ENCODE assay signal across 8 cellular contexts in genomic region chrX:13506574-13506973, GRCh38.
DNase-seq lines count a peak whose midpoint lies in the region; ATAC-seq, FAIRE-seq and TF ChIP-seq lines count a peak whose summit lies in the region.

No MANE protein-coding gene starts in this region.

- FAIRE-seq in K562 (lab: Jason Lieb, UNC) = peak; percentile 65

- H3K4me2 ChIP-seq in DOHH2 (ENCODE audit: low read length) (no peak overlapping the region), K562 (ENCODE audit: insufficient read depth, low read length) (no peak overlapping the region)

- H3K9ac ChIP-seq in K562 (ENCODE audit: insufficient read depth in 1 of 2, low read depth in 2 of 2, low read length in 2 of 2) = no peak overlapping the region

- POLR2A ChIA-PET in K562 (lab: Yijun Ruan, JAX) = no interaction called here

- peaks cover 2% of the 10 kb centered on the region for H3K9me1 ChIP-seq in K562 (ENCODE audit: control insufficient read depth, insufficient read depth, low read length)

- no peaks in the 10 kb centered on the region for H3K9me3 ChIP-seq in DOHH2 (ENCODE audit: control insufficient read depth, insufficient read depth, low read length)
- H3K9me3 ChIP-seq in K562 (replicated peaks; ENCODE audit: control insufficient read depth, insufficient read depth, low read depth, low read length) = no peaks in the 10 kb centered on the region

- H4K20me1 ChIP-seq in DOHH2 (ENCODE audit: control insufficient read depth, insufficient read depth, low read depth, low read length) = no peaks in the 10 kb centered on the region
- H4K20me1 ChIP-seq in K562 (replicated peaks; ENCODE audit: control insufficient read depth, insufficient read depth, low read length) = no peaks in the 10 kb centered on the region

- no TSS peak for BruUV-seq in K562 (replicated peaks; lab: Mats Ljungman, UMichigan)

- no peaks in the 10 kb centered on the region for H3F3A ChIP-seq in DOHH2 (ENCODE audit: control insufficient read depth, insufficient read depth)

- no peaks in the 10 kb centered on the region for H3K36me3 ChIP-seq in DOHH2 (ENCODE audit: control insufficient read depth, low read length)
- no peaks in the 10 kb centered on the region for H3K36me3 ChIP-seq in K562 (ENCODE audit: control insufficient read depth, insufficient read depth, low read length)

- CTCF ChIA-PET in K562 (lab: Yijun Ruan, JAX; ENCODE audit: low intra/inter-chr PET ratio) = interaction anchor here (1.5 to 1.8 kb wide), 3 partner anchors 140 to 526 kb away, joined by 5 to 15 read pairs (median 10); partner anchors contain the start of gene GEMIN8

- DNase-seq in LNCaP clone FGC (ENCODE audit: low read depth) (no peak), T-helper 22 cell (ENCODE audit: low read depth) (peak; percentile 19), K562 (ENCODE audit: extremely low read depth in 1 of 4, low spot score in 3 of 4) (peak; percentile 54 to 66 (median 58)), iris pigment epithelial cell (ENCODE audit: low read depth) (peak; percentile 48)
- DNase-seq in stimulated activated CD4-positive, alpha-beta T cell treated with anti-CD3 and anti-CD28 coated beads, Interleukin-4, amount 100 ng/mL, for 24 hours = peak; percentile 48

- in situ Hi-C loops in K562 (cut with MboI) = no loop called here

- intact Hi-C loops in K562 (cut with micrococcal nuclease) = loop anchor here (1.0 to 5.0 kb wide), 4 partner anchors 140 to 526 kb away; no protein-coding TSS in a partner anchor

- H3K79me2 ChIP-seq in DOHH2 (ENCODE audit: control insufficient read depth, low read length) (no peaks in the 10 kb centered on the region), K562 (ENCODE audit: control insufficient read depth, insufficient read depth, low read length) (no peaks in the 10 kb centered on the region)

- TF ChIP-seq EP300 in K562 (IDR thresholded peaks at IDR 0.05; ENCODE audit: low read length) = no peak

- no peak overlapping the region for H3K4me3 ChIP-seq in DOHH2 (ENCODE audit: low read length)
- H3K4me3 ChIP-seq in LNCaP clone FGC (ENCODE audit: low read depth, low read length) = no peak overlapping the region
- no peak overlapping the region for H3K4me3 ChIP-seq in K562

- H3K27me3 ChIP-seq in DOHH2 (ENCODE audit: control insufficient read depth, low read length) = no peaks in the 10 kb centered on the region
- no peaks in the 10 kb centered on the region for H3K27me3 ChIP-seq in K562 (ENCODE audit: control insufficient read depth in 2 of 2, insufficient read depth in 2 of 2, low read length in 2 of 2)

- H3K4me1 ChIP-seq in DOHH2 (ENCODE audit: control insufficient read depth, low read length) = no peaks in the 10 kb centered on the region
- H3K4me1 ChIP-seq in K562 (replicated peaks in 1 of 2; ENCODE audit: control insufficient read depth in 2 of 2, insufficient read depth in 2 of 2, low read length in 2 of 2) = no peaks in the 10 kb centered on the region

- H3K9me2 ChIP-seq in DOHH2 (replicated peaks; ENCODE audit: control insufficient read depth, low read length) = no peaks in the 10 kb centered on the region

- ATAC-seq in K562 = no peak
- ATAC-seq in HG02938 (IDR thresholded peaks at IDR 0.05; ENCODE audit: unreplicated experiment) = no peak
- no peak for ATAC-seq in HG03565 (IDR thresholded peaks at IDR 0.05; ENCODE audit: unreplicated experiment)

- H3K27ac ChIP-seq in DOHH2 (ENCODE audit: low read depth, low read length) = no peak overlapping the region
- no peak overlapping the region for H3K27ac ChIP-seq in K562 (ENCODE audit: extremely low read depth, low read depth, low read length)

- no peak for TF ChIP-seq POLR2A in K562 (conservative IDR thresholded peaks at IDR 0.05)

- TF ChIP-seq CTCF in DOHH2 (IDR thresholded peaks at IDR 0.05; ENCODE audit: low read depth, low read length, poor library complexity, severe bottlenecking) = peak; percentile 55
- TF ChIP-seq CTCF in LNCaP clone FGC (IDR thresholded peaks at IDR 0.05; ENCODE audit: control insufficient read depth, extremely low read depth, insufficient read depth) = peak; percentile 63
- TF ChIP-seq CTCF in K562 (IDR thresholded peaks at IDR 0.05 in 2 of 3, conservative IDR thresholded peaks at IDR 0.05 in 1 of 3; ENCODE audit: insufficient read depth in 2 of 3, low read depth in 1 of 3, low read length in 3 of 3) = peak; percentile 64 to 84 (median 67)

- no peak overlapping the region for H2AFZ ChIP-seq in K562 (ENCODE audit: low read depth, low read length)

- peak; percentile 86 to 88 for TF ChIP-seq RAD21 in K562 (CRISPR knock-in tag; conservative IDR thresholded peaks at IDR 0.05 in 1 of 2, IDR thresholded peaks at IDR 0.05 in 1 of 2)

- WGBS in K562 (ENCODE audit: insufficient coverage, low coverage, missing lambda C conversion rate) = 0% methylated on average over 5 of the region's 5 CpGs

TF ChIP-seq in K562, 482 proteins besides CTCF, POLR2A, EP300 and RAD21:
- TF ChIP-seq, protein P1, sequence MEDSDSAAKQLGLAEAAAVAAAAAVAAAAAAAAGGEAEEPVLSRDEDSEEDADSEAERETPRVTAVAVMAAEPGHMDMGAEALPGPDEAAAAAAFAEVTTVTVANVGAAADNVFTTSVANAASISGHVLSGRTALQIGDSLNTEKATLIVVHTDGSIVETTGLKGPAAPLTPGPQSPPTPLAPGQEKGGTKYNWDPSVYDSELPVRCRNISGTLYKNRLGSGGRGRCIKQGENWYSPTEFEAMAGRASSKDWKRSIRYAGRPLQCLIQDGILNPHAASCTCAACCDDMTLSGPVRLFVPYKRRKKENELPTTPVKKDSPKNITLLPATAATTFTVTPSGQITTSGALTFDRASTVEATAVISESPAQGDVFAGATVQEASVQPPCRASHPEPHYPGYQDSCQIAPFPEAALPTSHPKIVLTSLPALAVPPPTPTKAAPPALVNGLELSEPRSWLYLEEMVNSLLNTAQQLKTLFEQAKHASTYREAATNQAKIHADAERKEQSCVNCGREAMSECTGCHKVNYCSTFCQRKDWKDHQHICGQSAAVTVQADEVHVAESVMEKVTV (CRISPR knock-in tag; IDR thresholded peaks at IDR 0.05) = peak; percentile 91
- TF ChIP-seq MEIS2 (IDR thresholded peaks at IDR 0.05; ENCODE audit: partially characterized antibody) (no peak), ZNF384 (IDR thresholded peaks at IDR 0.05; ENCODE audit: low read depth, low read length) (peak; percentile 81), SMC3 (conservative IDR thresholded peaks at IDR 0.05; ENCODE audit: insufficient read depth, low read depth, low read length) (peak; percentile 71), ZNF766 (CRISPR knock-in tag; conservative IDR thresholded peaks at IDR 0.05) (no peak)
